Comparison of ENCODE assay signal across 21 cellular contexts in the genomic region with DNA sequence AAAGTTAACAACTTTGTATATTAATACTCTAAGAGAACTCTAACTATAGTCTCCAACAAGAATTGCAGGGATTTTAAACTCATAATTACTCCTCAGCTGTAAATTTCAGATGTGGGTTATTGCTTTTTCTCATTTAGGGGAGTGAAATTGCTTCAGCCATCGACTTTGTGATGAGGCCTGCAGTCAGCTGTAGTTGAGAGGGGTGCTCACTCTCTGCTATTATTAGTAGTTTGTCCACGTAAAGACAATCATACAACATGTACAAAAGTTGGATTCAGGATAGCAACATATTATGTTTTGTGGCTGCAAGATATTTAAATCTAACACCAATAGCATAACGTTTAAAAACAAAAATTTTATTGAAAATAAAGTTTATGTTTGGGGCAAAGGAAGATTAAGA. TPM values are rescaled to one million over a fixed set of nuclear protein-coding genes. Genes with fewer than 3 reads are reported as not detected.
"Had no signal": no experiment of that assay in that cellular context is flagged by ENCODE, and none has a peak within 500 bp of the region (broad histone marks: within the 10 kb centered on the region; RNA-seq: fewer than 3 reads in every experiment).

No MANE protein-coding gene starts in this region.

- DNase-seq: activated CD4-positive, alpha-beta memory T cell treated with anti-CD3 and anti-CD28 coated beads for 36 hours; activated CD4-positive, alpha-beta T cell treated with anti-CD3 and anti-CD28 coated beads, Interleukin-2, amount 10 ng/mL, durations not matched to agents 7 days and 5 days; activated CD4-positive, CD25-positive, alpha-beta regulatory T cell; activated CD8-positive, alpha-beta memory T cell treated with anti-CD3 and anti-CD28 coated beads for 24 hours; activated effector memory CD4-positive, alpha-beta T cell treated with anti-CD3 and anti-CD28 coated beads, Interleukin-2, amount 50 U/mL, for 16 hours; activated naive CD4-positive, alpha-beta T cell treated with anti-CD3 and anti-CD28 coated beads for 36 hours; activated T-cell treated with anti-CD3 and anti-CD28 coated beads, Interleukin-2, amount 50 U/mL, for 4 hours; central memory CD4-positive, alpha-beta T cell; Kasumi-1; NCI-H1105 treated with DMSO at 0.1 percent for 48 hours; NCI-H1436 treated with DMSO at 0.1 percent for 48 hours; NCI-H187 treated with DMSO at 0.1 percent for 48 hours; NCI-H2081 treated with DMSO at 0.1 percent for 48 hours; NCI-H446; NCI-H524; T-cell; T-helper 2 cell; T1000 had no signal

- H3K36me3 Mint-ChIP-seq: activated CD4-positive, alpha-beta memory T cell treated with anti-CD3 and anti-CD28 coated beads for 36 hours; activated naive CD8-positive, alpha-beta T cell; T-cell had no signal

- H3K4me3 Mint-ChIP-seq: activated CD4-positive, alpha-beta memory T cell treated with anti-CD3 and anti-CD28 coated beads for 36 hours; activated CD4-positive, alpha-beta T cell treated with anti-CD3 and anti-CD28 coated beads, Interleukin-2, amount 10 ng/mL, durations not matched to agents 7 days and 5 days; activated naive CD4-positive, alpha-beta T cell treated with anti-CD3 and anti-CD28 coated beads for 36 hours; activated naive CD8-positive, alpha-beta T cell; activated T-cell treated with anti-CD3 and anti-CD28 coated beads, Interleukin-2, amount 50 U/mL, for 4 hours; T-cell had no signal

- H3K4me3 ChIP-seq: SK-N-MC had no signal

- H3K4me1 Mint-ChIP-seq: activated CD4-positive, alpha-beta T cell treated with anti-CD3 and anti-CD28 coated beads, Interleukin-2, amount 10 ng/mL, durations not matched to agents 7 days and 5 days had no signal

- H3K9me3 Mint-ChIP-seq: activated CD4-positive, alpha-beta memory T cell treated with anti-CD3 and anti-CD28 coated beads for 36 hours; activated CD4-positive, alpha-beta T cell treated with anti-CD3 and anti-CD28 coated beads, Interleukin-2, amount 10 ng/mL, durations not matched to agents 7 days and 5 days; activated naive CD4-positive, alpha-beta T cell treated with anti-CD3 and anti-CD28 coated beads for 36 hours had no signal

- ATAC-seq: activated T-cell treated with anti-CD3 and anti-CD28 coated beads, Interleukin-2, amount 50 U/mL, for 4 hours; T-cell had no signal

- H3K27ac ChIP-seq: SK-N-MC had no signal

- FAIRE-seq: TTC549 had no signal

- H3K27me3 Mint-ChIP-seq: activated CD4-positive, alpha-beta memory T cell treated with anti-CD3 and anti-CD28 coated beads for 36 hours; activated CD4-positive, alpha-beta T cell treated with anti-CD3 and anti-CD28 coated beads, Interleukin-2, amount 10 ng/mL, durations not matched to agents 7 days and 5 days; activated naive CD8-positive, alpha-beta T cell; T-cell had no signal

- H3K27ac Mint-ChIP-seq: activated CD4-positive, alpha-beta memory T cell treated with anti-CD3 and anti-CD28 coated beads for 36 hours; activated CD4-positive, alpha-beta T cell treated with anti-CD3 and anti-CD28 coated beads, Interleukin-2, amount 10 ng/mL, durations not matched to agents 7 days and 5 days; activated naive CD4-positive, alpha-beta T cell treated with anti-CD3 and anti-CD28 coated beads for 36 hours; activated naive CD8-positive, alpha-beta T cell; T-cell had no signal

RNA-seq across cellular contexts. Expression of a gene that starts 28.7 kb away (rescaled TPM):
- total RNA-seq: activated naive CD4-positive, alpha-beta T cell treated with anti-CD3 and anti-CD28 coated beads for 36 hours had no signal
